ENCODE assay signal across 18 cellular contexts in the genomic region with DNA sequence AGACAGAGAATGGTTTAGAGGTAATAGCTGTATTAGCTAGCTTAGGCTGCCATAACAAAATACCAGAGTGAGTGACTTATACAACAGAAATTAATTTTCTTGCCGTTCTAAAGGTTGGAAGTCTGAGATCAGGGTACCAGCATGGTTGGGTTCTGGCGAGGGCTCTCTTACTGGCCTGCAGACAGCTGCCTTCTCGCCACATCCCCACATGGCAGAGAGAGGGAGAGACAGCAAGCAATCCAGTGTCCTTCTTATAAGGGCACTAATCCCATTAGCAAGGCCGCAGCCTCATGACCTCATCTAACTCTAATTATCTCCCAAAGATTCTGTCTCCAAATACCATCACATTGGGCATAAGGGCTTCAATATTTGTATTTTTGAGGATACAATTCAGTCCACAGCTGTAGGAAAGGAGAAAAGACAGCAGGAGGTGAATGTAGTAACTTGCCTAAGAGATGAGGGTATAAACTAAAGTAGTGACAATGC. TPM values are rescaled to one million over a fixed set of nuclear protein-coding genes. Genes with fewer than 3 reads are reported as not detected.
DNase-seq lines count a peak whose midpoint lies in the region; ATAC-seq and TF ChIP-seq lines count a peak whose summit lies in the region.
"Had no signal": no experiment of that assay in that cellular context is flagged by ENCODE, and none has a peak within 500 bp of the region (broad histone marks: within the 10 kb centered on the region; RNA-seq: fewer than 3 reads in every experiment).

No MANE protein-coding gene starts in this region.

- CTCF ChIA-PET in CD4-positive, alpha-beta T cell (lab: Charles Lee), result interaction anchor here (1.0 kb wide), 1 partner anchor 14 kb away, joined by 3 read pairs; no protein-coding TSS in a partner anchor

- H3K9me3 ChIP-seq in CD4-positive, alpha-beta T cell (ENCODE audit: control insufficient read depth, low read length), result no peaks in the 10 kb centered on the region
- H3K9me3 ChIP-seq: A549, Caco-2 had no signal

- H3K27ac Mint-ChIP-seq in CD4-positive, alpha-beta T cell, result no peak overlapping the region
- H3K27ac Mint-ChIP-seq in neural crest cell (ENCODE audit: unreplicated experiment), result no peak overlapping the region
- no peak overlapping the region for H3K27ac Mint-ChIP-seq in type B pancreatic cell
- H3K27ac Mint-ChIP-seq: CD8-positive, alpha-beta T cell had no signal

- H3K36me3 Mint-ChIP-seq in CD4-positive, alpha-beta T cell (ENCODE audit: low read depth), result peaks cover 16% of the 10 kb centered on the region
- H3K36me3 Mint-ChIP-seq in neural crest cell (ENCODE audit: low read depth) (peaks cover 10% of the 10 kb centered on the region), type B pancreatic cell (peaks cover 4% of the 10 kb centered on the region)

- no peaks in the 10 kb centered on the region for H3K27me3 Mint-ChIP-seq in CD4-positive, alpha-beta T cell
- H3K27me3 Mint-ChIP-seq in neural crest cell (ENCODE audit: low read depth) (no peaks in the 10 kb centered on the region), type B pancreatic cell (no peaks in the 10 kb centered on the region)

- POLR2A ChIA-PET in CD4-positive, alpha-beta T cell (lab: Charles Lee), result no interaction called here

- H3K27ac ChIP-seq in CD4-positive, alpha-beta T cell (ENCODE audit: low read depth, low read length), result no peak overlapping the region
- H3K27ac ChIP-seq: A549, GM23248 had no signal

- H3K4me3 Mint-ChIP-seq in CD4-positive, alpha-beta T cell, result peak overlapping the region; percentile 48
- H3K4me3 Mint-ChIP-seq in neural crest cell (peak overlapping the region; percentile 38), type B pancreatic cell (peak overlapping the region; percentile 51)
- H3K4me3 Mint-ChIP-seq: CD8-positive, alpha-beta T cell had no signal

- no peak for DNase-seq in CD4-positive, alpha-beta T cell
- DNase-seq in NCI-H82 treated with DMSO at 0.1 percent for 48 hours (lab: John Stamatoyannopoulos, UW; ENCODE audit: unreplicated experiment) (peak; percentile 75), neural crest cell (ENCODE audit: low read depth, low spot score) (no peak), type B pancreatic cell (ENCODE audit: extremely low spot score, unreplicated experiment) (no peak), AG08395 (ENCODE audit: low spot score) (no peak), HK-2 (ENCODE audit: unreplicated experiment) (no peak)
- DNase-seq: 8988T; ACHN; C1 segment of cervical spinal cord; Caco-2; CD8-positive, alpha-beta T cell; DMS153; DND-41; GM23248; H7; HCEC 1CT had no signal

- H3K9me3 Mint-ChIP-seq in CD4-positive, alpha-beta T cell, result no peaks in the 10 kb centered on the region
- H3K9me3 Mint-ChIP-seq in neural crest cell, result no peaks in the 10 kb centered on the region
- H3K9me3 Mint-ChIP-seq in type B pancreatic cell, result no peaks in the 10 kb centered on the region
- H3K9me3 Mint-ChIP-seq: CD8-positive, alpha-beta T cell had no signal

- no peaks in the 10 kb centered on the region for H3K27me3 ChIP-seq in CD4-positive, alpha-beta T cell (ENCODE audit: control insufficient read depth, insufficient read depth, low read length)

- H3K4me1 Mint-ChIP-seq in CD4-positive, alpha-beta T cell (ENCODE audit: low read depth), result peaks cover 27% of the 10 kb centered on the region
- H3K4me1 Mint-ChIP-seq in neural crest cell, result peaks cover 20% of the 10 kb centered on the region
- peaks cover 12% of the 10 kb centered on the region for H3K4me1 Mint-ChIP-seq in type B pancreatic cell (ENCODE audit: unreplicated experiment)

- TF ChIP-seq CTCF in CD4-positive, alpha-beta T cell (IDR thresholded peaks at IDR 0.05), result no peak
- TF ChIP-seq CTCF in neural crest cell (conservative IDR thresholded peaks at IDR 0.05), result no peak
- TF ChIP-seq CTCF in type B pancreatic cell (conservative IDR thresholded peaks at IDR 0.05), result no peak

- no peak for ATAC-seq in CD4-positive, alpha-beta T cell (ENCODE audit: poor library complexity)
- ATAC-seq in HG03139 (IDR thresholded peaks at IDR 0.05; ENCODE audit: unreplicated experiment), result no peak
- ATAC-seq: A549; CD8-positive, alpha-beta T cell had no signal

- intact Hi-C loops in CD4-positive, alpha-beta T cell (cut with DNase I, micrococcal nuclease), result loop anchor here (5.0 to 10.0 kb wide), 4 partner anchors 42 to 1778 kb away; partner anchors contain the start of genes ARL5B (in 1 of the 2), MINDY3 (in 1 of the 2), NSUN6 (in 1 of the 2) and RSU1 (in 1 of the 2)

RNA-seq across cellular contexts. Expression of gene STAM, which starts 3.6 kb away (rescaled TPM):
- 10 to 100 TPM; 52.4 to 53.3 TPM for total RNA-seq in CD4-positive, alpha-beta T cell
- total RNA-seq in neural crest cell (29.0 and 30.7 TPM in 2 replicates), type B pancreatic cell (ENCODE audit: low replicate concordance) (22.2 and 26.3 TPM in 2 replicates)

RNA-seq across cellular contexts. Expression of gene HACD1, which starts 23.2 kb away (rescaled TPM):
- under 1 TPM; 0.75 to 0.77 TPM for total RNA-seq in CD4-positive, alpha-beta T cell
- total RNA-seq in neural crest cell, result 13.7 and 14.6 TPM in 2 replicates
- 7.9 and 16.4 TPM in 2 replicates for total RNA-seq in type B pancreatic cell (ENCODE audit: low replicate concordance)
- total RNA-seq: CD8-positive, alpha-beta T cell had no signal
